9 cellular contexts compared by ENCODE assay signal in genomic region chrX:102517331-102517730, GRCh38. TPM values are rescaled to one million over a fixed set of nuclear protein-coding genes. Genes with fewer than 3 reads are reported as not detected.
A peak's percentile ranks its signal among the peaks of the same experiment; 100 is the strongest.
DNase-seq lines count a peak whose midpoint lies in the region; ATAC-seq and TF ChIP-seq lines count a peak whose summit lies in the region.
"Had no signal": no experiment of that assay in that cellular context is flagged by ENCODE, and none has a peak within 500 bp of the region (broad histone marks: within the 10 kb centered on the region; RNA-seq: fewer than 3 reads in every experiment).

No MANE protein-coding gene starts in this region.

- H3K27me3 Mint-ChIP-seq in stimulated activated naive B cell treated with anti-CD40 and anti-IgM and Interleukin-4, amounts not matched to agents 10 μg/mL and 1 μg/mL and 100 μg/mL, for 72 hours = peaks cover 10 to 19% of the 10 kb centered on the region in 2 donors

- peak overlapping the region in 1 of 2 donors; percentile 86 for H3K4me3 Mint-ChIP-seq in stimulated activated naive B cell treated with anti-CD40 and anti-IgM and Interleukin-4, amounts not matched to agents 10 μg/mL and 1 μg/mL and 100 μg/mL, for 72 hours

- H3K9me3 Mint-ChIP-seq in stimulated activated naive B cell treated with anti-CD40 and anti-IgM and Interleukin-4, amounts not matched to agents 10 μg/mL and 1 μg/mL and 100 μg/mL, for 72 hours = no peaks in the 10 kb centered on the region

- TF ChIP-seq CTCF in cardiac fibroblast (IDR thresholded peaks at IDR 0.05; ENCODE audit: low read depth, low read length) = no peak

- peaks cover 1 to 5% of the 10 kb centered on the region in 2 donors for H3K4me1 Mint-ChIP-seq in stimulated activated naive B cell treated with anti-CD40 and anti-IgM and Interleukin-4, amounts not matched to agents 10 μg/mL and 1 μg/mL and 100 μg/mL, for 72 hours

- ATAC-seq in stimulated activated naive B cell treated with anti-CD40 and anti-IgM and Interleukin-4, amounts not matched to agents 10 μg/mL and 1 μg/mL and 100 μg/mL, for 72 hours (replicated peaks) = no peak
- no peak for ATAC-seq in GM21423 (IDR thresholded peaks at IDR 0.05; ENCODE audit: unreplicated experiment)

- no peak overlapping the region for H3K27ac Mint-ChIP-seq in stimulated activated naive B cell treated with anti-CD40 and anti-IgM and Interleukin-4, amounts not matched to agents 10 μg/mL and 1 μg/mL and 100 μg/mL, for 72 hours

- H3K36me3 Mint-ChIP-seq in stimulated activated naive B cell treated with anti-CD40 and anti-IgM and Interleukin-4, amounts not matched to agents 10 μg/mL and 1 μg/mL and 100 μg/mL, for 72 hours = no peaks in the 10 kb centered on the region

- no peak overlapping the region for H3K4me3 ChIP-seq in cardiac fibroblast (replicated peaks in 1 of 2; ENCODE audit: low read depth in 2 of 2, low read length in 2 of 2)

- DNase-seq in NCI-H1105 treated with DMSO at 0.1 percent for 48 hours (lab: John Stamatoyannopoulos, UW) (peak; percentile 17), NCI-H1105 (lab: John Stamatoyannopoulos, UW) (no peak), NCI-H2171 (lab: John Stamatoyannopoulos, UW) (peak; percentile 0), cardiac fibroblast (ENCODE audit: low read depth in 2 of 2) (peak; percentile 3 to 5), renal cortical epithelial cell (ENCODE audit: low read depth) (peak; percentile 4)
- DNase-seq in stimulated activated naive B cell treated with anti-CD40 and anti-IgM and Interleukin-4, amounts not matched to agents 10 μg/mL and 1 μg/mL and 100 μg/mL, for 72 hours = no peak
- DNase-seq in activated CD4-positive, alpha-beta T cell treated with anti-CD3 and anti-CD28 coated beads for 48 hours = no peak

RNA-seq across cellular contexts. Expression of gene TMSB15A, which starts 0.8 kb away (rescaled TPM):
- 0.15 and 0.69 TPM in 2 replicates for total RNA-seq in renal cortical epithelial cell

RNA-seq across cellular contexts. Expression of gene TCP11X2, which starts 45.7 kb away (rescaled TPM):
- not detected in 2 replicates for total RNA-seq in renal cortical epithelial cell
- total RNA-seq: urinary bladder had no signal

Comparison
In these comparisons a context has a peak if more than half of its experiments do, and no peak if none do; other contexts are left out.
1. DNase-seq: peak in NCI-H1105 treated with DMSO at 0.1 percent for 48 hours (single experiment), NCI-H2171 (single experiment), cardiac fibroblast (2 of 2) and renal cortical epithelial cell (single experiment); none in NCI-H1105 (single experiment), stimulated activated naive B cell treated with anti-CD40 and anti-IgM and Interleukin-4, amounts not matched to agents 10 μg/mL and 1 μg/mL and 100 μg/mL, for 72 hours (single experiment) and activated CD4-positive, alpha-beta T cell treated with anti-CD3 and anti-CD28 coated beads for 48 hours (single experiment).